ENCODE assay signal across 11 cellular contexts in genomic region chr3:53804697-53805462, GRCh38. TPM values are rescaled to one million over a fixed set of nuclear protein-coding genes. Genes with fewer than 3 reads are reported as not detected.
A peak's percentile ranks its signal among the peaks of the same experiment; 100 is the strongest.
DNase-seq lines count a peak whose midpoint lies in the region; ATAC-seq and TF ChIP-seq lines count a peak whose summit lies in the region.
"Had no signal": no experiment of that assay in that cellular context is flagged by ENCODE, and none has a peak within 500 bp of the region (broad histone marks: within the 10 kb centered on the region; RNA-seq: fewer than 3 reads in every experiment).

No MANE protein-coding gene starts in this region.

- H2AK5ac ChIP-seq in trophoblast cell (ENCODE audit: low read length), result no peak overlapping the region

- no peak overlapping the region for H2AFZ ChIP-seq in trophoblast cell (ENCODE audit: insufficient read depth, low read length, poor library complexity)

- H3K4me3 ChIP-seq in astrocyte of the spinal cord (ENCODE audit: low read depth, low read length) (no peak overlapping the region), trophoblast cell (ENCODE audit: low read depth, low read length) (no peak overlapping the region), esophagus muscularis mucosa (no peak overlapping the region)
- H3K4me3 ChIP-seq: K562, lung, stomach had no signal

- ATAC-seq in GM18867 (IDR thresholded peaks at IDR 0.05; ENCODE audit: unreplicated experiment) (peak; percentile 57), HG03060 (IDR thresholded peaks at IDR 0.05; ENCODE audit: low read depth, unreplicated experiment) (peak; percentile 53)
- ATAC-seq: K562 had no signal

- H4K12ac ChIP-seq in trophoblast cell (ENCODE audit: low read depth, low read length), result no peak overlapping the region

- H3K36me3 ChIP-seq in trophoblast cell (ENCODE audit: control insufficient read depth in 1 of 2, insufficient read depth in 2 of 2, low read length in 2 of 2) (no peaks in the 10 kb centered on the region), esophagus muscularis mucosa (no peaks in the 10 kb centered on the region)
- H3K36me3 ChIP-seq: stomach had no signal

- no peak overlapping the region for H3K23ac ChIP-seq in trophoblast cell (ENCODE audit: low read length)

- H3K4me2 ChIP-seq in trophoblast cell (ENCODE audit: low read length), result no peak overlapping the region

- in situ Hi-C loops in astrocyte of the spinal cord (cut with HindIII; ENCODE audit: low sequenced_read_pairs), result no loop called here

- H3K4ac ChIP-seq in trophoblast cell (ENCODE audit: low read depth, low read length), result no peak overlapping the region

- H3K27ac ChIP-seq in trophoblast cell (ENCODE audit: low read depth, low read length), result no peak overlapping the region
- H3K27ac ChIP-seq in esophagus muscularis mucosa (replicated peaks in 1 of 4), result no peak overlapping the region
- H3K27ac ChIP-seq: stomach had no signal

- WGBS in trophoblast cell (ENCODE audit: extremely low coverage, insufficient coverage, insufficient read length), result no CpG with 5 or more reads among the region's 14 CpGs
- 66% methylated on average over 13 of the region's 14 CpGs for WGBS in esophagus muscularis mucosa

- intact Hi-C loops in esophagus muscularis mucosa (cut with DNase I), result no loop called here

- H3K9me3 ChIP-seq in trophoblast cell (ENCODE audit: insufficient read depth, low read depth, low read length) (no peaks in the 10 kb centered on the region), esophagus muscularis mucosa (no peaks in the 10 kb centered on the region)
- H3K9me3 ChIP-seq: stomach had no signal

- TF ChIP-seq POLR2A in esophagus muscularis mucosa (IDR thresholded peaks at IDR 0.05; ENCODE audit: low read depth), result no peak

- no peak overlapping the region for H2BK5ac ChIP-seq in trophoblast cell (ENCODE audit: low read depth, low read length, poor library complexity)

- no peak for TF ChIP-seq CTCF in astrocyte of the spinal cord (IDR thresholded peaks at IDR 0.05; ENCODE audit: low read depth, low read length)
- TF ChIP-seq CTCF in esophagus muscularis mucosa (IDR thresholded peaks at IDR 0.05), result no peak

- no peak overlapping the region for H2BK120ac ChIP-seq in trophoblast cell (ENCODE audit: insufficient read depth, low read length, poor library complexity)

- H2BK12ac ChIP-seq in trophoblast cell (ENCODE audit: low read length), result no peak overlapping the region

- DNase-seq in astrocyte of the spinal cord (ENCODE audit: low read depth, low spot score), result peak; percentile 48
- DNase-seq in trophoblast cell, result peak; percentile 92 to 95
- no peak for DNase-seq in activated CD4-positive, CD25-positive, alpha-beta regulatory T cell (lab: John Stamatoyannopoulos, UW)
- no peak for DNase-seq in DMS 273 treated with DMSO at 0.1 percent for 48 hours (lab: John Stamatoyannopoulos, UW)
- DNase-seq in esophagus muscularis mucosa (ENCODE audit: extremely low spot score), result no peak
- no peak for DNase-seq in HUDEP-2 (lab: John Stamatoyannopoulos, UW; ENCODE audit: unreplicated experiment in 76 of 76)
- DNase-seq: stomach had no signal

- peaks cover 14 to 18% of the 10 kb centered on the region in 2 experiments for H3K4me1 ChIP-seq in trophoblast cell (ENCODE audit: control insufficient read depth in 1 of 2, insufficient read depth in 2 of 2, low read length in 2 of 2)
- peaks cover 0 to 4% (median 0%) of the 10 kb centered on the region in 4 donors for H3K4me1 ChIP-seq in esophagus muscularis mucosa

- TF ChIP-seq EP300 in esophagus muscularis mucosa (IDR thresholded peaks at IDR 0.05), result no peak

- no peaks in the 10 kb centered on the region for H3K79me2 ChIP-seq in trophoblast cell (ENCODE audit: control insufficient read depth, insufficient read depth, low read length, poor library complexity)

- no peak overlapping the region for H4K8ac ChIP-seq in trophoblast cell (ENCODE audit: low read depth, low read length)

- no peaks in the 10 kb centered on the region for H3K27me3 ChIP-seq in trophoblast cell (ENCODE audit: insufficient read depth, low read length)
- no peaks in the 10 kb centered on the region for H3K27me3 ChIP-seq in esophagus muscularis mucosa
- H3K27me3 ChIP-seq: stomach had no signal

- H3K18ac ChIP-seq in trophoblast cell (ENCODE audit: low read length), result no peak overlapping the region

- no peak overlapping the region for H4K91ac ChIP-seq in trophoblast cell (ENCODE audit: low read depth, low read length)

- H3K79me1 ChIP-seq in trophoblast cell (ENCODE audit: low read length), result peaks cover 4% of the 10 kb centered on the region

- H3K14ac ChIP-seq in trophoblast cell (ENCODE audit: low read length), result no peak overlapping the region

- H3K9ac ChIP-seq in trophoblast cell (ENCODE audit: low read length), result no peak overlapping the region

RNA-seq across cellular contexts. Expression of gene CHDH, which starts 41.3 kb away (rescaled TPM):
- 0.40 and 0.55 TPM in 2 replicates for polyA plus RNA-seq in trophoblast cell (2013)
- 1 to 10 TPM in 2 of 4 donors, under 1 TPM in 2; 0.42 to 3.2 (median 1.7) TPM for total RNA-seq in esophagus muscularis mucosa

RNA-seq across cellular contexts. Expression of gene IL17RB, which starts 41.5 kb away (rescaled TPM):
- polyA plus RNA-seq in trophoblast cell (2013), result 1.2 and 1.3 TPM in 2 replicates
- under 1 TPM in 3 of 4 donors, not detected in 1; 0.52 to 0.83 (median 0.63) TPM for total RNA-seq in esophagus muscularis mucosa

Comparison
In these comparisons a context has a peak if more than half of its experiments do, and no peak if none do; other contexts are left out.
1. DNase-seq: peak in astrocyte of the spinal cord (single experiment) and trophoblast cell (2 of 2); none in activated CD4-positive, CD25-positive, alpha-beta regulatory T cell (0 of 4), DMS 273 treated with DMSO at 0.1 percent for 48 hours (single experiment), esophagus muscularis mucosa (single experiment) and HUDEP-2 (0 of 76).